In the genomic region with DNA sequence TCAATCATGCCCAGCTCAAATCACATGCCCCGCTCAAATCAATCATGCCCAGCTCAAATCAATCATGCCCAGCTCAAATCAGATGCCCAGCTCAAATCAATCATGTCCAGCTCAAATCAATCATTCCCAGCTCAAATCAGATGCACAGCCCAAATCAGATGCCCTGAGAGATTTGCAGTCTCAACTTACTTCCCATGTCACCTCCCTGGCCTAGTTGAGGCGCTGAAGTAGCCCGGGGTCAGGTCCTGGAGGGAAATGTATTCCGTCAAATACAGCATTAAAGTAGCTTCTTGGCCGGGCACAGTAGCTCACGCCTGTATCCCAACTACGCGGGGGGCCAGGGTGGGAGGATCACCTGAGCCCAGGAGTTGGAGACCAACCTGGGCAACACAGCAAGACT, we compare ENCODE assay signal across 25 cellular contexts. TPM values are rescaled to one million over a fixed set of nuclear protein-coding genes. Genes with fewer than 3 reads are reported as not detected.
DNase-seq lines count a peak whose midpoint lies in the region; ATAC-seq, FAIRE-seq and TF ChIP-seq lines count a peak whose summit lies in the region.
"Had no signal": no experiment of that assay in that cellular context is flagged by ENCODE, and none has a peak within 500 bp of the region (broad histone marks: within the 10 kb centered on the region; RNA-seq: fewer than 3 reads in every experiment).

No MANE protein-coding gene starts in this region.

- H3K4me1 Mint-ChIP-seq in type B pancreatic cell (ENCODE audit: unreplicated experiment), result no peaks in the 10 kb centered on the region

- no peak for FAIRE-seq in kidney (lab: Jason Lieb, UNC)
- FAIRE-seq: H54 had no signal

- no peak overlapping the region for H3K4me3 Mint-ChIP-seq in type B pancreatic cell
- H3K4me3 Mint-ChIP-seq: HFFc6 had no signal

- RAD21 ChIA-PET in HCT116 (lab: Charles Lee; ENCODE audit: low non-redundant PET in 1 of 2, low total read pairs in 2 of 2, uncharacterized antibody in 2 of 2, unreplicated experiment in 2 of 2), result no interaction called here

- TF ChIP-seq POLR2A in HCT116 (IDR thresholded peaks at IDR 0.05; ENCODE audit: borderline replicate concordance, extremely low read depth, insufficient read depth, insufficient read length), result no peak
- TF ChIP-seq POLR2A in upper lobe of left lung (IDR thresholded peaks at IDR 0.05), result no peak

- H3K9me3 Mint-ChIP-seq in type B pancreatic cell, result no peaks in the 10 kb centered on the region
- H3K9me3 Mint-ChIP-seq: HFFc6 had no signal

- DNase-seq in HCT116 (ENCODE audit: low read depth, low spot score), result no peak
- DNase-seq in Panc1 (ENCODE audit: low read depth, low spot score), result no peak
- DNase-seq in kidney, result peak; percentile 32
- DNase-seq in type B pancreatic cell (ENCODE audit: extremely low spot score, unreplicated experiment), result no peak
- DNase-seq in upper lobe of left lung, result no peak
- DNase-seq: BE2C, EL, GF-D8, HFFc6, KG1, NCI-H1105, NCI-H146, NCI-H2029 treated with DMSO at 0.1 percent for 48 hours, NCI-H2171 treated with DMSO at 0.1 percent for 48 hours, NCI-H446, NCI-H526, OCI-M1, RPMI8226, SHP77 treated with DMSO at 0.1 percent for 48 hours, SW 1271 had no signal

- H3K27ac Mint-ChIP-seq in type B pancreatic cell, result peak overlapping the region; percentile 85
- H3K27ac Mint-ChIP-seq: HFFc6 had no signal

- WGBS in upper lobe of left lung, 2 donors, result 81 to 87% methylated on average over 6 to 8 of the region's 8 CpGs

- intact Hi-C loops in HCT116 (cut with micrococcal nuclease), result no loop called here
- intact Hi-C loops in Panc1 (cut with micrococcal nuclease; ENCODE audit: unreplicated experiment), result no loop called here
- intact Hi-C loops in kidney (cut with DNase I), result no loop called here

- H3K36me3 ChIP-seq in HCT116 (ENCODE audit: control insufficient read depth in 1 of 2, insufficient read depth in 2 of 2, low read length in 2 of 2), result peaks cover 4 to 25% of the 10 kb centered on the region in 2 experiments; a peak in 2 of 4 replicates
- H3K36me3 ChIP-seq in Panc1 (ENCODE audit: control insufficient read depth, insufficient read depth, low read length), result no peaks in the 10 kb centered on the region
- peaks cover 12 to 19% of the 10 kb centered on the region in 2 donors for H3K36me3 ChIP-seq in kidney (ENCODE audit: control insufficient read depth in 1 of 2, insufficient read depth in 2 of 2, low read length in 2 of 2)
- H3K36me3 ChIP-seq in upper lobe of left lung, result peaks cover 0 to 43% (median 29%) of the 10 kb centered on the region in 4 donors

- no peaks in the 10 kb centered on the region for H4K20me1 ChIP-seq in HCT116 (ENCODE audit: insufficient read depth)

- H3K9ac ChIP-seq in HCT116 (ENCODE audit: low read length), result no peak overlapping the region
- H3K9ac ChIP-seq in kidney (ENCODE audit: low read length in 2 of 2), result no peak overlapping the region

- no peak overlapping the region for H2AFZ ChIP-seq in HCT116 (ENCODE audit: low read depth, low read length, poor library complexity, severe bottlenecking)

- TF ChIP-seq EP300 in upper lobe of left lung (IDR thresholded peaks at IDR 0.05), result no peak

- no peak for TF ChIP-seq RAD21 in HCT116 (IDR thresholded peaks at IDR 0.05; ENCODE audit: low read depth)

- H3K9me3 ChIP-seq in HCT116 (ENCODE audit: control insufficient read depth in 1 of 2, insufficient read depth in 1 of 2, low read depth in 1 of 2, low read length in 2 of 2) (no peaks in the 10 kb centered on the region), Panc1 (ENCODE audit: control insufficient read depth, insufficient read depth, low read depth, low read length) (no peaks in the 10 kb centered on the region), kidney (ENCODE audit: control insufficient read depth in 1 of 2, low read length in 2 of 2) (no peaks in the 10 kb centered on the region), upper lobe of left lung (no peaks in the 10 kb centered on the region)
- H3K9me3 ChIP-seq: BE2C had no signal

- CTCF ChIA-PET in HCT116 (lab: Charles Lee) (no interaction called here), Panc1 (lab: Charles Lee) (interaction anchor here (0.5 to 0.6 kb wide), 2 partner anchors 15 to 285 kb away, joined by 9 read pairs; no protein-coding TSS in a partner anchor)

- H3K4me3 ChIP-seq in HCT116 (replicated peaks in 1 of 2; ENCODE audit: low read depth in 1 of 2, low read length in 2 of 2) (no peak overlapping the region), Panc1 (ENCODE audit: low read depth in 2 of 2, low read length in 2 of 2) (no peak overlapping the region), kidney (ENCODE audit: low read length in 2 of 2) (no peak overlapping the region), upper lobe of left lung (no peak overlapping the region)
- H3K4me3 ChIP-seq: SK-N-MC had no signal

- H3K4me2 ChIP-seq in HCT116 (ENCODE audit: low read length), result no peak overlapping the region

- H3K36me3 Mint-ChIP-seq in type B pancreatic cell, result peaks cover 18% of the 10 kb centered on the region

- POLR2A ChIA-PET in HCT116 (lab: Charles Lee) (no interaction called here), Panc1 (lab: Charles Lee) (interaction anchor here (0.6 kb wide), 1 partner anchor 26 kb away, joined by 8 read pairs; no protein-coding TSS in a partner anchor)

- ATAC-seq in HCT116, result no peak
- no peak for ATAC-seq in Panc1
- ATAC-seq in HG02852 (IDR thresholded peaks at IDR 0.05; ENCODE audit: unreplicated experiment), result no peak
- no peak for ATAC-seq in upper lobe of left lung (ENCODE audit: low FRiP score in 2 of 2)
- ATAC-seq in GM18909 (IDR thresholded peaks at IDR 0.05; ENCODE audit: poor library complexity, unreplicated experiment), result no peak

- peaks cover 59% of the 10 kb centered on the region for H3K79me2 ChIP-seq in HCT116 (ENCODE audit: insufficient read depth, low read length)

- H3K9me2 ChIP-seq in HCT116 (ENCODE audit: insufficient read depth), result no peaks in the 10 kb centered on the region

- no peak for TF ChIP-seq CTCF in HCT116 (IDR thresholded peaks at IDR 0.05 in 2 of 3, conservative IDR thresholded peaks at IDR 0.05 in 1 of 3; ENCODE audit: borderline replicate concordance in 1 of 3, insufficient read depth in 1 of 3, low read depth in 2 of 3, low read length in 2 of 3)
- TF ChIP-seq CTCF in Panc1 (IDR thresholded peaks at IDR 0.05), result no peak
- no peak for TF ChIP-seq CTCF in kidney (IDR thresholded peaks at IDR 0.05; ENCODE audit: borderline replicate concordance, extremely low read depth, insufficient read depth)
- TF ChIP-seq CTCF in type B pancreatic cell (conservative IDR thresholded peaks at IDR 0.05), result no peak
- TF ChIP-seq CTCF in upper lobe of left lung (IDR thresholded peaks at IDR 0.05), result no peak

- BruUV-seq in HCT116 (replicated peaks; lab: Mats Ljungman, UMichigan) (TSS peak; percentile 16), Panc1 (replicated peaks; lab: Mats Ljungman, UMichigan) (TSS peak; percentile 39)

- in situ Hi-C loops in Panc1 (cut with HindIII; ENCODE audit: low pct_unique_long_range_greater_than_20kb, low sequenced_read_pairs), result no loop called here

- H3K27me3 ChIP-seq in HCT116 (ENCODE audit: insufficient read depth, low read length) (no peaks in the 10 kb centered on the region), Panc1 (ENCODE audit: control insufficient read depth, insufficient read depth, low read length) (no peaks in the 10 kb centered on the region), upper lobe of left lung (no peaks in the 10 kb centered on the region)
- H3K27me3 ChIP-seq: BE2C had no signal

- H3K4me1 ChIP-seq in HCT116 (ENCODE audit: control insufficient read depth in 1 of 2, insufficient read depth in 2 of 2, low read length in 2 of 2), result peaks cover 0 to 6% of the 10 kb centered on the region in 2 experiments; a peak in 1 of 4 replicates
- no peaks in the 10 kb centered on the region; the same call in 1 of the 2 replicates for H3K4me1 ChIP-seq in Panc1 (ENCODE audit: control insufficient read depth, insufficient read depth, low read length)
- no peaks in the 10 kb centered on the region for H3K4me1 ChIP-seq in kidney (ENCODE audit: control insufficient read depth in 1 of 2, insufficient read depth in 1 of 2, low read depth in 1 of 2, low read length in 2 of 2)
- no peaks in the 10 kb centered on the region for H3K4me1 ChIP-seq in upper lobe of left lung
- H3K4me1 ChIP-seq: BE2C had no signal

- H3K27ac ChIP-seq in HCT116 (ENCODE audit: low read depth, low read length), result no peak overlapping the region
- H3K27ac ChIP-seq in Panc1 (ENCODE audit: low read length), result no peak overlapping the region
- H3K27ac ChIP-seq in kidney (ENCODE audit: low read depth in 2 of 2, low read length in 2 of 2), result no peak overlapping the region
- H3K27ac ChIP-seq in upper lobe of left lung, result no peak overlapping the region
- H3K27ac ChIP-seq: HL-60, SK-N-MC had no signal

- no peaks in the 10 kb centered on the region for H3K27me3 Mint-ChIP-seq in type B pancreatic cell

TF ChIP-seq in HCT116, 20 proteins besides CTCF, POLR2A, EP300 and RAD21:
- TF ChIP-seq EZH2phosphoT487 (IDR thresholded peaks at IDR 0.05; ENCODE audit: borderline replicate concordance) (no peak), POLR2AphosphoS5 (IDR thresholded peaks at IDR 0.05; ENCODE audit: low read depth, low read length) (no peak), ELF1 (IDR thresholded peaks at IDR 0.05; ENCODE audit: borderline replicate concordance, low read depth) (no peak), SRF (IDR thresholded peaks at IDR 0.05; ENCODE audit: low read depth) (no peak), FOSL1 (IDR thresholded peaks at IDR 0.05; ENCODE audit: low read depth) (no peak), CBX3 (IDR thresholded peaks at IDR 0.05; ENCODE audit: low read depth) (no peak)
TF ChIP-seq in HCT116: peak in this region for 0.

RNA-seq across cellular contexts. Expression of gene PRKAR1B, which starts 15.7 kb away (rescaled TPM):
- 14.1 TPM for total RNA-seq in HCT116 (2021; ENCODE audit: unreplicated experiment)
- polyA plus RNA-seq in HCT116 (2012), result 10.8 and 12.4 TPM in 2 replicates
- total RNA-seq in Panc1 (2021; ENCODE audit: unreplicated experiment), result 62.0 TPM
- 96.6 TPM for polyA plus RNA-seq in Panc1 (2012; ENCODE audit: insufficient read length)
- 15.9 TPM for total RNA-seq in kidney
- polyA plus RNA-seq in kidney (ENCODE audit: insufficient read depth, low read depth, low replicate concordance), result 21.4 TPM
- total RNA-seq in type B pancreatic cell (ENCODE audit: low replicate concordance), result 18.4 and 26.1 TPM in 2 replicates
- total RNA-seq in upper lobe of left lung, result 10 to 100 TPM; 10.3 to 24.4 (median 20.9) TPM

RNA-seq across cellular contexts. Expression of gene DNAAF5, which starts 16.3 kb away (rescaled TPM):
- total RNA-seq in HCT116 (2021; ENCODE audit: unreplicated experiment), result 69.4 TPM
- 57.1 and 61.6 TPM in 2 replicates for polyA plus RNA-seq in HCT116 (2012)
- 79.5 TPM for total RNA-seq in Panc1 (2021; ENCODE audit: unreplicated experiment)
- 107 TPM for polyA plus RNA-seq in Panc1 (2012; ENCODE audit: insufficient read length)
- total RNA-seq in kidney, result 29.7 TPM
- 11.6 TPM for polyA plus RNA-seq in kidney (ENCODE audit: insufficient read depth, low read depth, low replicate concordance)
- 42.4 and 45.6 TPM in 2 replicates for total RNA-seq in type B pancreatic cell (ENCODE audit: low replicate concordance)
- total RNA-seq in upper lobe of left lung, result 10 to 100 TPM; 18.2 to 35.6 (median 26.4) TPM
